Comparison of ENCODE assay signal across 27 cellular contexts in genomic region chr5:39447968-39448367, GRCh38. TPM values are rescaled to one million over a fixed set of nuclear protein-coding genes. Genes with fewer than 3 reads are reported as not detected.
DNase-seq lines count a peak whose midpoint lies in the region; ATAC-seq and TF ChIP-seq lines count a peak whose summit lies in the region.
"Had no signal": no experiment of that assay in that cellular context is flagged by ENCODE, and none has a peak within 500 bp of the region (broad histone marks: within the 10 kb centered on the region; RNA-seq: fewer than 3 reads in every experiment).

No MANE protein-coding gene starts in this region.

- BruUV-seq in PC-3 (replicated peaks; lab: Mats Ljungman, UMichigan), result no TSS peak

- H3K4me3 ChIP-seq in PC-3 (ENCODE audit: low read length) (no peak overlapping the region), fibroblast of mammary gland (ENCODE audit: control insufficient read depth, low read depth, low read length) (no peak overlapping the region), osteoblast (ENCODE audit: insufficient read depth, low read length) (no peak overlapping the region)
- H3K4me3 ChIP-seq: cardiac muscle cell, lower lobe of right lung, pancreas, right atrium auricular region had no signal

- H2AFZ ChIP-seq in PC-3 (ENCODE audit: low read length) (no peak overlapping the region), osteoblast (ENCODE audit: low read length) (no peak overlapping the region)

- ATAC-seq in PC-3, result peak; percentile 92
- no peak for ATAC-seq in activated CD4-positive, CD25-positive, alpha-beta regulatory T cell treated with anti-CD3 and anti-CD28 coated beads, Interleukin-2, amount 50 U/mL, for 24 hours
- no peak for ATAC-seq in HG03342 (IDR thresholded peaks at IDR 0.05; ENCODE audit: unreplicated experiment)
- ATAC-seq: lower lobe of right lung had no signal

- intact Hi-C loops in PC-3 (cut with micrococcal nuclease), result loop anchor here (1.0 to 2.0 kb wide), 2 partner anchors 23 to 65 kb away; partner anchors contain the start of gene DAB2

- H3K9me2 ChIP-seq in PC-3 (replicated peaks; ENCODE audit: low read length), result no peaks in the 10 kb centered on the region

- H3K4me2 ChIP-seq in PC-3 (ENCODE audit: low read length) (peak overlapping the region; percentile 32), osteoblast (ENCODE audit: insufficient read depth, low read length) (peak overlapping the region; percentile 52)

- H3K9me3 ChIP-seq in PC-3 (ENCODE audit: low read length) (no peaks in the 10 kb centered on the region), osteoblast (ENCODE audit: low read depth, low read length) (no peaks in the 10 kb centered on the region)
- H3K9me3 ChIP-seq: lower lobe of right lung, pancreas, right atrium auricular region had no signal

- TF ChIP-seq CTCF in PC-3 (conservative IDR thresholded peaks at IDR 0.05; ENCODE audit: low read depth, low read length) (no peak), fibroblast of mammary gland (conservative IDR thresholded peaks at IDR 0.05; ENCODE audit: control insufficient read depth, insufficient read depth, low read depth, low read length) (no peak), osteoblast (IDR thresholded peaks at IDR 0.05; ENCODE audit: extremely low read depth, low read depth, low read length) (no peak)

- no peaks in the 10 kb centered on the region for H3K27me3 ChIP-seq in PC-3 (ENCODE audit: low read length)
- no peaks in the 10 kb centered on the region for H3K27me3 ChIP-seq in osteoblast (ENCODE audit: insufficient read depth, low read length)
- H3K27me3 ChIP-seq: cardiac muscle cell, pancreas, right atrium auricular region had no signal

- peaks cover 6% of the 10 kb centered on the region for H3F3A ChIP-seq in PC-3 (ENCODE audit: low read length, unreplicated experiment)

- CTCF ChIA-PET in PC-3 (lab: Charles Lee), result no interaction called here

- peaks cover 44% of the 10 kb centered on the region for H3K4me1 ChIP-seq in PC-3 (ENCODE audit: insufficient read depth, low read length)
- H3K4me1 ChIP-seq in osteoblast (ENCODE audit: insufficient read depth, low read length), result peaks cover 42% of the 10 kb centered on the region
- H3K4me1 ChIP-seq: pancreas, right atrium auricular region had no signal

- H3K27ac ChIP-seq in PC-3 (ENCODE audit: low read length), result peak overlapping the region; percentile 92
- H3K27ac ChIP-seq in osteoblast (ENCODE audit: low read depth, low read length), result peak overlapping the region; percentile 80
- H3K27ac ChIP-seq: cardiac muscle cell, HL-60, lower lobe of right lung, pancreas, right atrium auricular region, VCaP had no signal

- H3K79me2 ChIP-seq in PC-3 (ENCODE audit: low read length), result no peaks in the 10 kb centered on the region
- no peaks in the 10 kb centered on the region for H3K79me2 ChIP-seq in osteoblast (ENCODE audit: insufficient read depth, low read length)

- peak overlapping the region; percentile 64 for H3K9ac ChIP-seq in PC-3 (ENCODE audit: low read length)

- H3K36me3 ChIP-seq in PC-3 (ENCODE audit: low read depth, low read length) (no peaks in the 10 kb centered on the region), osteoblast (ENCODE audit: insufficient read depth, low read length) (no peaks in the 10 kb centered on the region)
- H3K36me3 ChIP-seq: cardiac muscle cell, lower lobe of right lung, pancreas, right atrium auricular region had no signal

- DNase-seq in DMS53 treated with DMSO at 0.1 percent for 48 hours (lab: John Stamatoyannopoulos, UW; ENCODE audit: unreplicated experiment) (peak; percentile 72), PC-3 (peak; percentile 96), fibroblast of mammary gland (ENCODE audit: low read depth) (peak; percentile 11), osteoblast (ENCODE audit: insufficient read length, low spot score, missing footprints) (peak; percentile 39), epidermal melanocyte (ENCODE audit: insufficient read length, low spot score) (no peak), NCI-H2196 (lab: John Stamatoyannopoulos, UW; ENCODE audit: unreplicated experiment) (no peak)
- DNase-seq: activated CD4-positive, alpha-beta T cell treated with anti-CD3 and anti-CD28 coated beads, Interleukin-2, amount 10 ng/mL, durations not matched to agents 7 days and 5 days; activated naive CD4-positive, alpha-beta T cell treated with anti-CD3 and anti-CD28 coated beads, Interleukin-2, amount 10 ng/mL, durations not matched to agents 7 days and 5 days; amniotic stem cell; glutamatergic neuron; lower lobe of right lung; NCI-H1092 treated with DMSO at 0.1 percent for 48 hours; NCI-H187; NCI-H2171; NCI-H510A treated with DMSO at 0.1 percent for 48 hours; nephron progenitor cell; pancreas; SHP77 treated with DMSO at 0.1 percent for 48 hours; stimulated activated CD4-positive, alpha-beta T cell treated with anti-CD3 and anti-CD28 coated beads, Interleukin-2, amount 100 ng/mL, for 48 hours; trophoblast cell had no signal

- POLR2A ChIA-PET in PC-3 (lab: Charles Lee; ENCODE audit: unreplicated experiment), result no interaction called here

- no peaks in the 10 kb centered on the region for H4K20me1 ChIP-seq in PC-3 (ENCODE audit: low read length)
- H4K20me1 ChIP-seq in osteoblast (ENCODE audit: insufficient read depth, low read length), result no peaks in the 10 kb centered on the region

RNA-seq across cellular contexts. Expression of gene DAB2, which starts 23.2 kb away (rescaled TPM):
- total RNA-seq in PC-3 (2014; rRNA removed) (11.8 and 14.1 TPM in 2 replicates), osteoblast (277 and 296 TPM in 2 replicates)
- total RNA-seq: activated CD4-positive, alpha-beta T cell treated with anti-CD3 and anti-CD28 coated beads, Interleukin-2, amount 10 ng/mL, durations not matched to agents 7 days and 5 days; activated T-helper 1 cell treated with anti-CD3 and anti-CD28 coated beads, Interleukin-12 subunit alpha, Interleukin-12 subunit beta, Interleukin-2, Interleukin-4 antibody, amounts not matched to agents 30 ng/mL and 10 ng/mL and 1 ng/mL, durations not matched to agents 14 hours and 24 hours and 36 hours had no signal

Comparison
In these comparisons a context has a peak if more than half of its experiments do, and no peak if none do; other contexts are left out.
1. DNase-seq: peak in DMS53 treated with DMSO at 0.1 percent for 48 hours (single experiment), PC-3 (single experiment), fibroblast of mammary gland (single experiment) and osteoblast (single experiment); none in epidermal melanocyte (single experiment) and NCI-H2196 (single experiment).
2. RNA of gene DAB2, which starts 23.2 kb away (total RNA-seq): 277 to 296 TPM in osteoblast; 11.8 to 14.1 TPM in PC-3; every median in the first group is over 10 times any median in the second.